In genomic region chr3:192831111-192831644, GRCh38 we compare ENCODE assay signal across 10 cellular contexts.
DNase-seq lines count a peak whose midpoint lies in the region; ATAC-seq and TF ChIP-seq lines count a peak whose summit lies in the region.
"Had no signal": no experiment of that assay in that cellular context is flagged by ENCODE, and none has a peak within 500 bp of the region (broad histone marks: within the 10 kb centered on the region; RNA-seq: fewer than 3 reads in every experiment).

No MANE protein-coding gene starts in this region.

- peaks cover 20% of the 10 kb centered on the region for H3K4me1 ChIP-seq in Panc1 (ENCODE audit: control insufficient read depth, insufficient read depth, low read length)
- peaks cover 34% of the 10 kb centered on the region for H3K4me1 ChIP-seq in foreskin keratinocyte

- H3K9me3 ChIP-seq in Panc1 (ENCODE audit: control insufficient read depth, insufficient read depth, low read depth, low read length), result no peaks in the 10 kb centered on the region

- POLR2A ChIA-PET in Panc1 (lab: Charles Lee), result no interaction called here

- in situ Hi-C loops in Panc1 (cut with HindIII; ENCODE audit: low pct_unique_long_range_greater_than_20kb, low sequenced_read_pairs) (no loop called here), ACHN (cut with HindIII; ENCODE audit: low pct_ligation_motif_present, low pct_unique_long_range_greater_than_20kb, low sequenced_read_pairs) (no loop called here)

- no TSS peak for BruUV-seq in Panc1 (replicated peaks; lab: Mats Ljungman, UMichigan)

- intact Hi-C loops in Panc1 (cut with micrococcal nuclease; ENCODE audit: unreplicated experiment), result loop anchor here (5.0 kb wide), 1 partner anchor 56 kb away; no protein-coding TSS in a partner anchor

- ATAC-seq in GM21515 (IDR thresholded peaks at IDR 0.05; ENCODE audit: unreplicated experiment) (peak; percentile 57), Panc1 (no peak), foreskin keratinocyte (peak; percentile 84)

- no peaks in the 10 kb centered on the region for H3K36me3 ChIP-seq in Panc1 (ENCODE audit: control insufficient read depth, insufficient read depth, low read length)

- peak; percentile 91 for DNase-seq in EL
- no peak for DNase-seq in Panc1 (ENCODE audit: low read depth, low spot score)
- peak; percentile 69 to 81 for DNase-seq in foreskin keratinocyte
- no peak for DNase-seq in ACHN
- DNase-seq in NCI-H1105 treated with DMSO at 0.1 percent for 48 hours (lab: John Stamatoyannopoulos, UW), result no peak
- no peak for DNase-seq in AML-193 (lab: John Stamatoyannopoulos, UW)
- no peak for DNase-seq in ecto neural progenitor cell (ENCODE audit: low spot score)
- DNase-seq: NCI-H1092 treated with DMSO at 0.1 percent for 48 hours, small intestine had no signal

- H3K27ac ChIP-seq in Panc1 (ENCODE audit: low read length), result peak overlapping the region; percentile 2; the same call in 1 of the 2 replicates
- peak overlapping the region; percentile 49 for H3K27ac ChIP-seq in foreskin keratinocyte

- no peak overlapping the region for H3K4me3 ChIP-seq in Panc1 (ENCODE audit: low read depth in 2 of 2, low read length in 2 of 2)

- H3K27me3 ChIP-seq in Panc1 (ENCODE audit: control insufficient read depth, insufficient read depth, low read length), result no peaks in the 10 kb centered on the region
- H3K27me3 ChIP-seq in foreskin keratinocyte, result no peaks in the 10 kb centered on the region

- TF ChIP-seq CTCF in Panc1 (IDR thresholded peaks at IDR 0.05) (no peak), foreskin keratinocyte (conservative IDR thresholded peaks at IDR 0.05) (no peak)

- CTCF ChIA-PET in Panc1 (lab: Charles Lee), result no interaction called here

Comparison
In these comparisons a context has a peak if more than half of its experiments do, and no peak if none do; other contexts are left out.
1. DNase-seq: peak in EL (single experiment) and foreskin keratinocyte (2 of 2); none in Panc1 (single experiment), ACHN (single experiment), NCI-H1105 treated with DMSO at 0.1 percent for 48 hours (single experiment), AML-193 (0 of 2) and ecto neural progenitor cell (single experiment).